Comparison of ENCODE assay signal across 9 cellular contexts in genomic region chr21:17512245-17513213, GRCh38. TPM values are rescaled to one million over a fixed set of nuclear protein-coding genes. Genes with fewer than 3 reads are reported as not detected.
A peak's percentile ranks its signal among the peaks of the same experiment; 100 is the strongest.
DNase-seq lines count a peak whose midpoint lies in the region; ATAC-seq and TF ChIP-seq lines count a peak whose summit lies in the region.
"Had no signal": no experiment of that assay in that cellular context is flagged by ENCODE, and none has a peak within 500 bp of the region (broad histone marks: within the 10 kb centered on the region; RNA-seq: fewer than 3 reads in every experiment).

TSS of gene CXADR (plus strand) at chr21:17513043. CDS start at chr21:17513130, 87 bp downstream.

- peak within 1 kb of the TSS; percentile 90 for H3K4me3 Mint-ChIP-seq in activated T-helper 1 cell treated with anti-CD3 and anti-CD28 coated beads, Interleukin-12 subunit alpha, Interleukin-12 subunit beta, Interleukin-2, Interleukin-4 antibody, amounts not matched to agents 30 ng/mL and 10 ng/mL and 1 ng/mL, durations not matched to agents 14 hours and 24 hours and 36 hours

- DNase-seq in NT2/D1 (ENCODE audit: low read depth, low spot score) (peak; percentile 88), fibroblast of the aortic adventitia (ENCODE audit: low read depth) (no peak), stomach (peak; percentile 93)
- DNase-seq in activated T-helper 1 cell treated with anti-CD3 and anti-CD28 coated beads, Interleukin-12 subunit alpha, Interleukin-12 subunit beta, Interleukin-2, Interleukin-4 antibody, amounts not matched to agents 30 ng/mL and 10 ng/mL and 1 ng/mL, durations not matched to agents 14 hours and 24 hours and 36 hours (ENCODE audit: low spot score), result peak; percentile 69

- intact Hi-C loops in activated T-helper 1 cell treated with anti-CD3 and anti-CD28 coated beads, Interleukin-12 subunit alpha, Interleukin-12 subunit beta, Interleukin-2, Interleukin-4 antibody, amounts not matched to agents 30 ng/mL and 10 ng/mL and 1 ng/mL, durations not matched to agents 14 hours and 24 hours and 36 hours (cut with micrococcal nuclease), result loop anchor here (1.0 to 10.0 kb wide), 5 partner anchors 20 to 280 kb away; no protein-coding TSS in a partner anchor
- intact Hi-C loops in stomach (cut with DNase I; ENCODE audit: low total_unique reads), result no loop called here

- no peaks in the 10 kb centered on the region for H3K36me3 Mint-ChIP-seq in activated T-helper 1 cell treated with anti-CD3 and anti-CD28 coated beads, Interleukin-12 subunit alpha, Interleukin-12 subunit beta, Interleukin-2, Interleukin-4 antibody, amounts not matched to agents 30 ng/mL and 10 ng/mL and 1 ng/mL, durations not matched to agents 14 hours and 24 hours and 36 hours (ENCODE audit: low read depth)

- peak within 1 kb of the TSS; percentile 54 to 72 (median 60) for H3K4me3 ChIP-seq in BLaER1 treated with 17β-estradiol and CSF1 and Interleukin-3, amounts not matched to agents 10 nM and 100 nM
- H3K4me3 ChIP-seq in NT2/D1 (ENCODE audit: insufficient read length, low read depth), result peak within 1 kb of the TSS; percentile 80
- peak within 1 kb of the TSS; percentile 67 for H3K4me3 ChIP-seq in fibroblast of the aortic adventitia (ENCODE audit: low read depth, low read length)
- peak within 1 kb of the TSS; percentile 100 for H3K4me3 ChIP-seq in neural cell (ENCODE audit: low read length)
- H3K4me3 ChIP-seq in stomach, result peak within 1 kb of the TSS; percentile 69 to 79 (median 74)

- H3K4me2 ChIP-seq in BLaER1 treated with 17β-estradiol and CSF1 and Interleukin-3, amounts not matched to agents 10 nM and 100 nM, result peak within 1 kb of the TSS; percentile 70 to 89 (median 82)
- peak within 1 kb of the TSS; percentile 91 for H3K4me2 ChIP-seq in neural cell (ENCODE audit: low read length)

- no peaks in the 10 kb centered on the region for H3F3A ChIP-seq in neural cell (ENCODE audit: insufficient read depth, low read length, poor library complexity, severe bottlenecking)

- peaks cover 8 to 29% (median 26%) of the 10 kb centered on the region in 11 experiments; a peak in 21 of 22 replicates for H3K27me3 ChIP-seq in BLaER1 treated with 17β-estradiol and CSF1 and Interleukin-3, amounts not matched to agents 10 nM and 100 nM
- H3K27me3 ChIP-seq in NT2/D1 (ENCODE audit: insufficient read depth, insufficient read length), result peaks cover 3% of the 10 kb centered on the region
- no peaks in the 10 kb centered on the region for H3K27me3 ChIP-seq in neural cell (ENCODE audit: insufficient read depth, low read depth, low read length)
- H3K27me3 ChIP-seq in stomach, result peaks cover 0 to 43% (median 13%) of the 10 kb centered on the region in 3 donors

- H2AFZ ChIP-seq in neural cell (ENCODE audit: low read depth, low read length), result peak within 1 kb of the TSS; percentile 73

- no peaks in the 10 kb centered on the region for H3K9me3 Mint-ChIP-seq in activated T-helper 1 cell treated with anti-CD3 and anti-CD28 coated beads, Interleukin-12 subunit alpha, Interleukin-12 subunit beta, Interleukin-2, Interleukin-4 antibody, amounts not matched to agents 30 ng/mL and 10 ng/mL and 1 ng/mL, durations not matched to agents 14 hours and 24 hours and 36 hours

- H4K20me1 ChIP-seq in BLaER1 treated with 17β-estradiol and CSF1 and Interleukin-3, amounts not matched to agents 10 nM and 100 nM, result no peaks in the 10 kb centered on the region
- peaks cover 4% of the 10 kb centered on the region for H4K20me1 ChIP-seq in neural cell (ENCODE audit: insufficient read depth)

- H3K9me2 ChIP-seq in neural cell (ENCODE audit: insufficient read depth, low read length), result no peaks in the 10 kb centered on the region

- H3K4me1 Mint-ChIP-seq in activated T-helper 1 cell treated with anti-CD3 and anti-CD28 coated beads, Interleukin-12 subunit alpha, Interleukin-12 subunit beta, Interleukin-2, Interleukin-4 antibody, amounts not matched to agents 30 ng/mL and 10 ng/mL and 1 ng/mL, durations not matched to agents 14 hours and 24 hours and 36 hours (ENCODE audit: low read depth), result peaks cover 17% of the 10 kb centered on the region

- ATAC-seq in GM19452 (IDR thresholded peaks at IDR 0.05; ENCODE audit: unreplicated experiment) (peak; percentile 86), HG03571 (IDR thresholded peaks at IDR 0.05; ENCODE audit: unreplicated experiment) (peak; percentile 79)

- peak in 1 of 4 donors; percentile 89 for TF ChIP-seq POLR2A in stomach (IDR thresholded peaks at IDR 0.05)

- peaks cover 39% of the 10 kb centered on the region for H3K27me3 Mint-ChIP-seq in activated T-helper 1 cell treated with anti-CD3 and anti-CD28 coated beads, Interleukin-12 subunit alpha, Interleukin-12 subunit beta, Interleukin-2, Interleukin-4 antibody, amounts not matched to agents 30 ng/mL and 10 ng/mL and 1 ng/mL, durations not matched to agents 14 hours and 24 hours and 36 hours (ENCODE audit: insufficient read depth)

- TF ChIP-seq CTCF in fibroblast of the aortic adventitia (IDR thresholded peaks at IDR 0.05; ENCODE audit: insufficient read depth, low read length) (peak; percentile 43), neural cell (IDR thresholded peaks at IDR 0.05; ENCODE audit: poor library complexity, severe bottlenecking) (peak; percentile 77), stomach (IDR thresholded peaks at IDR 0.05) (peak in 4 of 7 experiments; percentile 34 to 68 (median 49))

- peaks cover 0 to 24% (median 0%) of the 10 kb centered on the region in 10 experiments; a peak in 8 of 20 replicates for H3K4me1 ChIP-seq in BLaER1 treated with 17β-estradiol and CSF1 and Interleukin-3, amounts not matched to agents 10 nM and 100 nM
- H3K4me1 ChIP-seq in NT2/D1 (ENCODE audit: insufficient read depth, insufficient read length) (no peaks in the 10 kb centered on the region), stomach (peaks cover 18 to 34% (median 31%) of the 10 kb centered on the region in 4 donors)

- 1 to 3% (median 1%) methylated on average over 15 to 83 of the region's 83 CpGs for WGBS in stomach, 5 donors

- peaks cover 0 to 17% (median 9%) of the 10 kb centered on the region in 11 experiments; a peak in 16 of 22 replicates for H3K9me3 ChIP-seq in BLaER1 treated with 17β-estradiol and CSF1 and Interleukin-3, amounts not matched to agents 10 nM and 100 nM (replicated peaks in 1 of 11)
- H3K9me3 ChIP-seq in NT2/D1 (ENCODE audit: insufficient read depth, low read length) (no peaks in the 10 kb centered on the region), neural cell (ENCODE audit: low read length) (no peaks in the 10 kb centered on the region), stomach (no peaks in the 10 kb centered on the region)

- no peak within 1 kb of the TSS for H3K27ac Mint-ChIP-seq in activated T-helper 1 cell treated with anti-CD3 and anti-CD28 coated beads, Interleukin-12 subunit alpha, Interleukin-12 subunit beta, Interleukin-2, Interleukin-4 antibody, amounts not matched to agents 30 ng/mL and 10 ng/mL and 1 ng/mL, durations not matched to agents 14 hours and 24 hours and 36 hours

- H3K36me3 ChIP-seq in BLaER1 treated with 17β-estradiol and CSF1 and Interleukin-3, amounts not matched to agents 10 nM and 100 nM, result no peaks in the 10 kb centered on the region
- H3K36me3 ChIP-seq in NT2/D1 (ENCODE audit: insufficient read depth, insufficient read length, low read length) (peaks cover 5% of the 10 kb centered on the region), neural cell (ENCODE audit: insufficient read depth, low read length) (no peaks in the 10 kb centered on the region), stomach (no peaks in the 10 kb centered on the region)

- peak within 1 kb of the TSS in 8 of 11 experiments; percentile 26 to 64 (median 42); a peak in 11 of 22 replicates for H3K9ac ChIP-seq in BLaER1 treated with 17β-estradiol and CSF1 and Interleukin-3, amounts not matched to agents 10 nM and 100 nM
- H3K9ac ChIP-seq in NT2/D1 (ENCODE audit: insufficient read length, low read depth), result peak within 1 kb of the TSS; percentile 83
- H3K9ac ChIP-seq in neural cell (ENCODE audit: low read length), result peak within 1 kb of the TSS; percentile 99

- TF ChIP-seq EP300 in neural cell (conservative IDR thresholded peaks at IDR 0.05; ENCODE audit: poor library complexity, severe bottlenecking) (peak; percentile 78), stomach (IDR thresholded peaks at IDR 0.05) (no peak)

- H3K27ac ChIP-seq in BLaER1 treated with 17β-estradiol and CSF1 and Interleukin-3, amounts not matched to agents 10 nM and 100 nM, result no peak within 1 kb of the TSS
- H3K27ac ChIP-seq in neural cell (ENCODE audit: low read length) (peak within 1 kb of the TSS; percentile 96), stomach (peak within 1 kb of the TSS; percentile 90 to 93 (median 92))

- peaks cover 41% of the 10 kb centered on the region for H3K79me2 ChIP-seq in neural cell (replicated peaks; ENCODE audit: insufficient read depth, low read length)

- TF ChIP-seq RAD21 in neural cell (conservative IDR thresholded peaks at IDR 0.05), result peak; percentile 17

TF ChIP-seq in neural cell, 6 proteins besides CTCF, POLR2A, EP300 and RAD21 (continues in another document):
- peak; percentile 88 for TF ChIP-seq MXI1 (conservative IDR thresholded peaks at IDR 0.05; ENCODE audit: poor library complexity, severe bottlenecking)
- TF ChIP-seq EZH2 (IDR thresholded peaks at IDR 0.05; ENCODE audit: borderline replicate concordance, insufficient read depth, low read length, poor library complexity, severe bottlenecking), result no peak

RNA-seq across cellular contexts. Expression of gene CXADR, which starts in this region (rescaled TPM):
- total RNA-seq in activated T-helper 1 cell treated with anti-CD3 and anti-CD28 coated beads, Interleukin-12 subunit alpha, Interleukin-12 subunit beta, Interleukin-2, Interleukin-4 antibody, amounts not matched to agents 30 ng/mL and 10 ng/mL and 1 ng/mL, durations not matched to agents 14 hours and 24 hours and 36 hours, result 0.05 and 0.18 TPM in 2 replicates
- total RNA-seq in fibroblast of the aortic adventitia (ENCODE audit: low replicate concordance), result 1.6 and 2.0 TPM in 2 replicates
- 174 and 175 TPM in 2 replicates for polyA plus RNA-seq in neural cell
- polyA minus RNA-seq in neural cell, result 483 and 528 TPM in 2 replicates
- 100 to 1,000 TPM in 1 of 5 donors, 10 to 100 TPM in 3, 1 to 10 TPM in 1; 2.3 to 174 (median 41.6) TPM for total RNA-seq in stomach
- polyA plus RNA-seq in stomach, result 10 to 100 TPM; 10.9 to 14.4 (median 13.6) TPM
- total RNA-seq: LHCN-M2 had no signal

Comparison
In these comparisons a context has a peak if more than half of its experiments do, and no peak if none do; other contexts are left out.
1. RNA of gene CXADR (polyA plus RNA-seq): 174 to 175 TPM in neural cell; 10.9 to 14.4 TPM in stomach; every median in the first group is over 10 times any median in the second.
2. Peak in DNase-seq in activated T-helper 1 cell treated with anti-CD3 and anti-CD28 coated beads, Interleukin-12 subunit alpha, Interleukin-12 subunit beta, Interleukin-2, Interleukin-4 antibody, amounts not matched to agents 30 ng/mL and 10 ng/mL and 1 ng/mL, durations not matched to agents 14 hours and 24 hours and 36 hours; RNA of the gene not detected or under 1 TPM.
3. H3K27ac ChIP-seq: peak in neural cell (single experiment) and stomach (5 of 5); none in BLaER1 treated with 17β-estradiol and CSF1 and Interleukin-3, amounts not matched to agents 10 nM and 100 nM (0 of 11).
4. H3K9ac ChIP-seq: peak in every context shown above with its lines; median percentile 99 in neural cell; 83 in NT2/D1; 42 in BLaER1 treated with 17β-estradiol and CSF1 and Interleukin-3, amounts not matched to agents 10 nM and 100 nM.
5. Peak in every context shown above with its lines, with median percentiles within 50 percentile points of each other: H3K4me3 ChIP-seq and CTCF ChIP-seq.